ENCODE assay signal across 1 cellular context in genomic region chr17:82638183-82638773, GRCh38.
TF ChIP-seq lines count a peak whose summit lies in the region.

No MANE protein-coding gene starts in this region.

TF ChIP-seq in K562, 482 proteins besides CTCF, POLR2A, EP300 and RAD21:
- peak; percentile 35 for TF ChIP-seq HNRNPK (IDR thresholded peaks at IDR 0.05; ENCODE audit: low read depth, low read length, poor library complexity, severe bottlenecking)
- TF ChIP-seq, protein P1, sequence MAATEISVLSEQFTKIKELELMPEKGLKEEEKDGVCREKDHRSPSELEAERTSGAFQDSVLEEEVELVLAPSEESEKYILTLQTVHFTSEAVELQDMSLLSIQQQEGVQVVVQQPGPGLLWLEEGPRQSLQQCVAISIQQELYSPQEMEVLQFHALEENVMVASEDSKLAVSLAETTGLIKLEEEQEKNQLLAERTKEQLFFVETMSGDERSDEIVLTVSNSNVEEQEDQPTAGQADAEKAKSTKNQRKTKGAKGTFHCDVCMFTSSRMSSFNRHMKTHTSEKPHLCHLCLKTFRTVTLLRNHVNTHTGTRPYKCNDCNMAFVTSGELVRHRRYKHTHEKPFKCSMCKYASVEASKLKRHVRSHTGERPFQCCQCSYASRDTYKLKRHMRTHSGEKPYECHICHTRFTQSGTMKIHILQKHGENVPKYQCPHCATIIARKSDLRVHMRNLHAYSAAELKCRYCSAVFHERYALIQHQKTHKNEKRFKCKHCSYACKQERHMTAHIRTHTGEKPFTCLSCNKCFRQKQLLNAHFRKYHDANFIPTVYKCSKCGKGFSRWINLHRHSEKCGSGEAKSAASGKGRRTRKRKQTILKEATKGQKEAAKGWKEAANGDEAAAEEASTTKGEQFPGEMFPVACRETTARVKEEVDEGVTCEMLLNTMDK (IDR thresholded peaks at IDR 0.05; ENCODE audit: borderline replicate concordance, insufficient read depth, low read depth, low read length, poor library complexity, severe bottlenecking), result no peak
- TF ChIP-seq E2F3 (CRISPR knock-in tag; IDR thresholded peaks at IDR 0.05), result no peak
- TF ChIP-seq FIP1L1 (IDR thresholded peaks at IDR 0.05; ENCODE audit: low read depth, low read length, poor library complexity, severe bottlenecking), result no peak
- no peak for TF ChIP-seq LARP7 (IDR thresholded peaks at IDR 0.05)
